ENCODE assay signal across 22 cellular contexts in the genomic region with DNA sequence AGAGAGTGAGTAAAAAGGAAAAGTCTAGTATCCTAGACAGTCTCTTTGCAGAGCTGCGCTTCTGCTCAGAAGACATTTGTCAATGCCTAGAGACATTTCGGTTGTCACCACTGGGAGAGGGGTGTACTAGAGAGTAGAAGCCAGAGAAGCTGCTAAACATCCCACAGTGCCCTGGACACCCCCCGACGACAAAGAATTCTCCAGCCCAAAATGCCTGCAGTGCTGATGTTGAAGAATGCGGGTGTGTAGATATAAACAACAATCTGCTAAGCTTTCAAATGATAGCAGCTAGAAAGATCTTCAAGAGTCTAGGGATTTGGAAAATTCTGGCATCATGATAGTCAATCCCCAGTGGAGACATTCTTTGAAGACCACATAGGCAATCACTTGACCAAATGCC.
DNase-seq lines count a peak whose midpoint lies in the region; ATAC-seq and TF ChIP-seq lines count a peak whose summit lies in the region.
"Had no signal": no experiment of that assay in that cellular context is flagged by ENCODE, and none has a peak within 500 bp of the region (broad histone marks: within the 10 kb centered on the region; RNA-seq: fewer than 3 reads in every experiment).

No MANE protein-coding gene starts in this region.

- peaks cover 5% of the 10 kb centered on the region for H3K9me3 Mint-ChIP-seq in osteocyte (ENCODE audit: unreplicated experiment)
- H3K9me3 Mint-ChIP-seq in Caco-2 (ENCODE audit: unreplicated experiment): no peaks in the 10 kb centered on the region
- H3K9me3 Mint-ChIP-seq: activated CD4-positive, alpha-beta memory T cell treated with anti-CD3 and anti-CD28 coated beads for 36 hours; CD4-positive, alpha-beta T cell had no signal

- no peak for ATAC-seq in left cardiac atrium
- ATAC-seq: activated T-cell treated with anti-CD3 and anti-CD28 coated beads, Interleukin-2, amount 50 U/mL, for 72 hours; HepG2 had no signal

- no peak for TF ChIP-seq CTCF in left ventricle myocardium inferior (IDR thresholded peaks at IDR 0.05; ENCODE audit: borderline replicate concordance)
- no peak for TF ChIP-seq CTCF in osteocyte (IDR thresholded peaks at IDR 0.05)
- no peak for TF ChIP-seq CTCF in Caco-2 (IDR thresholded peaks at IDR 0.05; ENCODE audit: insufficient read depth in 1 of 2, low read depth in 1 of 2, low read length in 1 of 2, severe bottlenecking in 1 of 2, unreplicated experiment in 1 of 2)

- intact Hi-C loops in left ventricle myocardium inferior (cut with micrococcal nuclease) (loop anchor here (10.0 kb wide), 2 partner anchors 108 to 328 kb away; no protein-coding TSS in a partner anchor), left cardiac atrium (cut with DNase I) (loop anchor here in 1 of 2 donors (5.0 to 10.0 kb wide), 2 partner anchors 72 to 325 kb away; no protein-coding TSS in a partner anchor), Caco-2 (cut with micrococcal nuclease; ENCODE audit: unreplicated experiment) (loop anchor here (5.0 to 10.0 kb wide), 3 partner anchors 45 to 898 kb away; no protein-coding TSS in a partner anchor)

- DNase-seq in left ventricle myocardium inferior (no peak), left cardiac atrium (no peak), osteocyte (ENCODE audit: extremely low spot score, unreplicated experiment) (no peak), EL (no peak), Caco-2 (no peak)
- DNase-seq in activated CD8-positive, alpha-beta memory T cell treated with anti-CD3 and anti-CD28 coated beads, Interleukin-2, amount 50 U/mL, for 48 hours: no peak
- no peak for DNase-seq in effector CD4-positive, alpha-beta T cell
- DNase-seq: ACHN; activated CD4-positive, alpha-beta memory T cell treated with anti-CD3 and anti-CD28 coated beads for 36 hours; activated T-cell treated with anti-CD3 and anti-CD28 coated beads, Interleukin-2, amount 50 U/mL, for 72 hours; CD4-positive, alpha-beta T cell; DMS79 treated with DMSO at 0.1 percent for 48 hours; NCI-H2029; NCI-H526; OCI-M1; stimulated activated CD4-positive, alpha-beta T cell treated with anti-CD3 and anti-CD28 coated beads, Interleukin-4, amount 100 ng/mL, for 4 hours; SW 1271; transverse colon had no signal

- H3K4me3 ChIP-seq in left ventricle myocardium inferior (peak overlapping the region; percentile 7), esophagus (ENCODE audit: low read depth in 1 of 2, low read length in 2 of 2) (no peak overlapping the region), Caco-2 (ENCODE audit: low read depth, low read length) (no peak overlapping the region)
- H3K4me3 ChIP-seq: adrenal gland, transverse colon had no signal

- H3K36me3 Mint-ChIP-seq in osteocyte (ENCODE audit: unreplicated experiment): peaks cover 5% of the 10 kb centered on the region
- H3K36me3 Mint-ChIP-seq in Caco-2 (ENCODE audit: insufficient read depth, unreplicated experiment): no peaks in the 10 kb centered on the region
- H3K36me3 Mint-ChIP-seq: activated CD4-positive, alpha-beta memory T cell treated with anti-CD3 and anti-CD28 coated beads for 36 hours had no signal

- H3K4me3 Mint-ChIP-seq in osteocyte (ENCODE audit: unreplicated experiment) (no peak overlapping the region), Caco-2 (ENCODE audit: unreplicated experiment) (no peak overlapping the region)
- H3K4me3 Mint-ChIP-seq: activated CD4-positive, alpha-beta memory T cell treated with anti-CD3 and anti-CD28 coated beads for 36 hours; activated T-cell treated with anti-CD3 and anti-CD28 coated beads, Interleukin-2, amount 50 U/mL, for 72 hours; CD4-positive, alpha-beta T cell had no signal

- no peaks in the 10 kb centered on the region for H3K27me3 ChIP-seq in left ventricle myocardium inferior (ENCODE audit: low read depth)
- H3K27me3 ChIP-seq in esophagus (ENCODE audit: control insufficient read depth in 1 of 2, insufficient read depth in 2 of 2, low read length in 2 of 2): no peaks in the 10 kb centered on the region
- H3K27me3 ChIP-seq in Caco-2 (replicated peaks; ENCODE audit: control insufficient read depth, insufficient read depth, low read length): no peaks in the 10 kb centered on the region
- H3K27me3 ChIP-seq: transverse colon had no signal

- no peaks in the 10 kb centered on the region for H3K36me3 ChIP-seq in left ventricle myocardium inferior
- H3K36me3 ChIP-seq in esophagus (ENCODE audit: control insufficient read depth in 2 of 2, insufficient read depth in 2 of 2, low read length in 1 of 2): no peaks in the 10 kb centered on the region
- no peaks in the 10 kb centered on the region for H3K36me3 ChIP-seq in Caco-2 (ENCODE audit: control insufficient read depth, insufficient read depth, low read length)
- H3K36me3 ChIP-seq: adrenal gland, neutrophil, transverse colon had no signal

- POLR2A ChIA-PET in Caco-2 (lab: Charles Lee): interaction anchor here (0.6 kb wide), 1 partner anchor 423 kb away, joined by 3 read pairs; the partner anchor contains the start of gene CBR4

- CTCF ChIA-PET in Caco-2 (lab: Charles Lee): no interaction called here

- H3K9me3 ChIP-seq in left ventricle myocardium inferior (replicated peaks): peaks cover 4% of the 10 kb centered on the region
- no peaks in the 10 kb centered on the region for H3K9me3 ChIP-seq in esophagus (ENCODE audit: control insufficient read depth in 2 of 2, insufficient read depth in 1 of 2, low read depth in 1 of 2, low read length in 1 of 2)
- H3K9me3 ChIP-seq in Caco-2: no peaks in the 10 kb centered on the region
- H3K9me3 ChIP-seq: neutrophil, transverse colon had no signal

- H3K27ac ChIP-seq in left ventricle myocardium inferior (replicated peaks): peak overlapping the region; percentile 65
- peak overlapping the region; percentile 36 to 40 for H3K27ac ChIP-seq in esophagus (ENCODE audit: low read depth in 2 of 2, low read length in 1 of 2)
- H3K27ac ChIP-seq: adrenal gland, neutrophil had no signal

- H3K4me1 ChIP-seq in left ventricle myocardium inferior: peaks cover 48% of the 10 kb centered on the region
- H3K4me1 ChIP-seq in esophagus (ENCODE audit: control insufficient read depth in 2 of 2, insufficient read depth in 2 of 2, low read length in 1 of 2): peaks cover 0 to 6% of the 10 kb centered on the region in 2 donors
- no peaks in the 10 kb centered on the region for H3K4me1 ChIP-seq in Caco-2
- H3K4me1 ChIP-seq: adrenal gland had no signal

- H3K27me3 Mint-ChIP-seq in osteocyte (ENCODE audit: unreplicated experiment): no peaks in the 10 kb centered on the region
- H3K27me3 Mint-ChIP-seq in Caco-2 (ENCODE audit: insufficient read depth, unreplicated experiment): no peaks in the 10 kb centered on the region

- H3K4me1 Mint-ChIP-seq in osteocyte (ENCODE audit: unreplicated experiment): peaks cover 61% of the 10 kb centered on the region
- no peaks in the 10 kb centered on the region for H3K4me1 Mint-ChIP-seq in Caco-2 (ENCODE audit: low read depth, unreplicated experiment)

- no TSS peak for BruUV-seq in Caco-2 (replicated peaks; lab: Mats Ljungman, UMichigan)

- H3K27ac Mint-ChIP-seq in osteocyte (ENCODE audit: unreplicated experiment) (peak overlapping the region; percentile 96), Caco-2 (ENCODE audit: unreplicated experiment) (no peak overlapping the region)
- H3K27ac Mint-ChIP-seq: activated CD4-positive, alpha-beta memory T cell treated with anti-CD3 and anti-CD28 coated beads for 36 hours; activated T-cell treated with anti-CD3 and anti-CD28 coated beads, Interleukin-2, amount 50 U/mL, for 72 hours; CD4-positive, alpha-beta T cell had no signal

- WGBS in esophagus, 2 donors: 49 to 59% methylated on average over 5 of the region's 5 CpGs
